9 cellular contexts compared by ENCODE assay signal in genomic region chr11:35617316-35617686, GRCh38. TPM values are rescaled to one million over a fixed set of nuclear protein-coding genes. Genes with fewer than 3 reads are reported as not detected.
A peak's percentile ranks its signal among the peaks of the same experiment; 100 is the strongest.
DNase-seq lines count a peak whose midpoint lies in the region; ATAC-seq and TF ChIP-seq lines count a peak whose summit lies in the region.
"Had no signal": no experiment of that assay in that cellular context is flagged by ENCODE, and none has a peak within 500 bp of the region (broad histone marks: within the 10 kb centered on the region; RNA-seq: fewer than 3 reads in every experiment).

No MANE protein-coding gene starts in this region.

- H3K4me1 Mint-ChIP-seq in GM23338 (peaks cover 41% of the 10 kb centered on the region), activated B cell treated with CpG ODN at 0.5 μM for 24 hours (peaks cover 12% of the 10 kb centered on the region)

- DNase-seq in GM23338 (ENCODE audit: low spot score) (no peak), activated B cell treated with CpG ODN at 0.5 μM for 24 hours (no peak), fibroblast of mammary gland (ENCODE audit: low read depth) (no peak), retinal pigment epithelial cell (ENCODE audit: low read depth) (no peak), DMS53 treated with DMSO at 0.1 percent for 48 hours (lab: John Stamatoyannopoulos, UW; ENCODE audit: unreplicated experiment) (no peak), ecto neural progenitor cell (ENCODE audit: low spot score) (no peak), germinal center (ENCODE audit: low spot score) (no peak), NCI-H1105 (lab: John Stamatoyannopoulos, UW) (no peak)
- DNase-seq: activated CD8-positive, alpha-beta memory T cell treated with anti-CD3 and anti-CD28 coated beads, Interleukin-2, amount 50 U/mL, for 4 hours had no signal

- H3K4me2 ChIP-seq in GM23338, result peak overlapping the region; percentile 75

- H3K27me3 Mint-ChIP-seq in GM23338 (ENCODE audit: insufficient read depth, low read depth, poor library complexity), result peaks cover 26% of the 10 kb centered on the region
- peaks cover 43% of the 10 kb centered on the region for H3K27me3 Mint-ChIP-seq in activated B cell treated with CpG ODN at 0.5 μM for 24 hours

- 0 out of 2 replicates have a peak, but pooled peaks cover 2% of the 10 kb centered on the region for H3F3A ChIP-seq in GM23338 (replicated peaks; ENCODE audit: low read depth)

- no peaks in the 10 kb centered on the region for H3K79me2 ChIP-seq in GM23338 (replicated peaks; ENCODE audit: insufficient read depth)

- H3K4me3 Mint-ChIP-seq in GM23338, result peak overlapping the region; percentile 77
- peak overlapping the region; percentile 79 for H3K4me3 Mint-ChIP-seq in activated B cell treated with CpG ODN at 0.5 μM for 24 hours

- H3K27ac ChIP-seq in GM23338 (ENCODE audit: low read depth), result no peak overlapping the region

- H3K9me3 Mint-ChIP-seq in GM23338, result peaks cover 7% of the 10 kb centered on the region
- H3K9me3 Mint-ChIP-seq in activated B cell treated with CpG ODN at 0.5 μM for 24 hours, result no peaks in the 10 kb centered on the region

- POLR2A ChIA-PET in activated B cell treated with CpG ODN at 0.5 μM for 24 hours (lab: Charles Lee), result no interaction called here

- peaks cover 38% of the 10 kb centered on the region for H3K27me3 ChIP-seq in GM23338 (ENCODE audit: insufficient read depth)

- H3K9me2 ChIP-seq in GM23338 (ENCODE audit: insufficient read depth), result no peaks in the 10 kb centered on the region

- H3K27ac Mint-ChIP-seq in GM23338 (no peak overlapping the region), activated B cell treated with CpG ODN at 0.5 μM for 24 hours (no peak overlapping the region)

- peaks cover 14% of the 10 kb centered on the region for H3K4me1 ChIP-seq in GM23338 (ENCODE audit: insufficient read depth)

- CTCF ChIA-PET in activated B cell treated with CpG ODN at 0.5 μM for 24 hours (lab: Charles Lee), result interaction anchor here (1.0 to 3.7 kb wide), 2 partner anchors 515 to 649 kb away, joined by 3 to 20 read pairs; no protein-coding TSS in a partner anchor

- H4K20me1 ChIP-seq in GM23338 (replicated peaks; ENCODE audit: insufficient read depth), result no peaks in the 10 kb centered on the region

- TF ChIP-seq CTCF in GM23338 (conservative IDR thresholded peaks at IDR 0.05; ENCODE audit: low read depth in 2 of 2), result no peak
- TF ChIP-seq CTCF in activated B cell treated with CpG ODN at 0.5 μM for 24 hours (IDR thresholded peaks at IDR 0.05), result no peak
- no peak for TF ChIP-seq CTCF in fibroblast of mammary gland (conservative IDR thresholded peaks at IDR 0.05; ENCODE audit: control insufficient read depth, insufficient read depth, low read depth, low read length)
- TF ChIP-seq CTCF in retinal pigment epithelial cell (conservative IDR thresholded peaks at IDR 0.05; ENCODE audit: low read depth, low read length), result no peak

- H3K4me3 ChIP-seq in GM23338, result peak overlapping the region; percentile 65
- H3K4me3 ChIP-seq in fibroblast of mammary gland (ENCODE audit: control insufficient read depth, low read depth, low read length), result peak overlapping the region; percentile 64
- peak overlapping the region; percentile 47 for H3K4me3 ChIP-seq in retinal pigment epithelial cell (ENCODE audit: low read length)

- ATAC-seq in GM23338 (no peak), activated B cell treated with CpG ODN at 0.5 μM for 24 hours (ENCODE audit: low read depth) (no peak)

- intact Hi-C loops in activated B cell treated with CpG ODN at 0.5 μM for 24 hours (cut with micrococcal nuclease), result loop anchor here (2.0 to 5.0 kb wide), 3 partner anchors 535 to 1130 kb away; no protein-coding TSS in a partner anchor

- H3K36me3 Mint-ChIP-seq in GM23338 (ENCODE audit: low read depth) (peaks cover 15% of the 10 kb centered on the region), activated B cell treated with CpG ODN at 0.5 μM for 24 hours (ENCODE audit: low read depth) (no peaks in the 10 kb centered on the region)

- H3K36me3 ChIP-seq in GM23338 (ENCODE audit: insufficient read depth), result no peaks in the 10 kb centered on the region

- H2AFZ ChIP-seq in GM23338, result peak overlapping the region; percentile 64

TF ChIP-seq in GM23338, 12 proteins besides CTCF, POLR2A, EP300 and RAD21:
- TF ChIP-seq STAT1 (IDR thresholded peaks at IDR 0.05; ENCODE audit: unreplicated experiment), result no peak
- no peak for TF ChIP-seq NANOG (IDR thresholded peaks at IDR 0.05; ENCODE audit: borderline replicate concordance)
- TF ChIP-seq JUNB (IDR thresholded peaks at IDR 0.05; ENCODE audit: unreplicated experiment), result no peak
- TF ChIP-seq EZH2 (IDR thresholded peaks at IDR 0.05; ENCODE audit: low read depth, unreplicated experiment), result no peak
- TF ChIP-seq, protein P1, sequence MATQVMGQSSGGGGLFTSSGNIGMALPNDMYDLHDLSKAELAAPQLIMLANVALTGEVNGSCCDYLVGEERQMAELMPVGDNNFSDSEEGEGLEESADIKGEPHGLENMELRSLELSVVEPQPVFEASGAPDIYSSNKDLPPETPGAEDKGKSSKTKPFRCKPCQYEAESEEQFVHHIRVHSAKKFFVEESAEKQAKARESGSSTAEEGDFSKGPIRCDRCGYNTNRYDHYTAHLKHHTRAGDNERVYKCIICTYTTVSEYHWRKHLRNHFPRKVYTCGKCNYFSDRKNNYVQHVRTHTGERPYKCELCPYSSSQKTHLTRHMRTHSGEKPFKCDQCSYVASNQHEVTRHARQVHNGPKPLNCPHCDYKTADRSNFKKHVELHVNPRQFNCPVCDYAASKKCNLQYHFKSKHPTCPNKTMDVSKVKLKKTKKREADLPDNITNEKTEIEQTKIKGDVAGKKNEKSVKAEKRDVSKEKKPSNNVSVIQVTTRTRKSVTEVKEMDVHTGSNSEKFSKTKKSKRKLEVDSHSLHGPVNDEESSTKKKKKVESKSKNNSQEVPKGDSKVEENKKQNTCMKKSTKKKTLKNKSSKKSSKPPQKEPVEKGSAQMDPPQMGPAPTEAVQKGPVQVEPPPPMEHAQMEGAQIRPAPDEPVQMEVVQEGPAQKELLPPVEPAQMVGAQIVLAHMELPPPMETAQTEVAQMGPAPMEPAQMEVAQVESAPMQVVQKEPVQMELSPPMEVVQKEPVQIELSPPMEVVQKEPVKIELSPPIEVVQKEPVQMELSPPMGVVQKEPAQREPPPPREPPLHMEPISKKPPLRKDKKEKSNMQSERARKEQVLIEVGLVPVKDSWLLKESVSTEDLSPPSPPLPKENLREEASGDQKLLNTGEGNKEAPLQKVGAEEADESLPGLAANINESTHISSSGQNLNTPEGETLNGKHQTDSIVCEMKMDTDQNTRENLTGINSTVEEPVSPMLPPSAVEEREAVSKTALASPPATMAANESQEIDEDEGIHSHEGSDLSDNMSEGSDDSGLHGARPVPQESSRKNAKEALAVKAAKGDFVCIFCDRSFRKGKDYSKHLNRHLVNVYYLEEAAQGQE (IDR thresholded peaks at IDR 0.05; ENCODE audit: unreplicated experiment), result no peak
TF ChIP-seq in GM23338: peak in this region for 0.

RNA-seq across cellular contexts. Expression of gene FJX1, which starts 1.0 kb away (rescaled TPM):
- total RNA-seq in GM23338 (2014; rRNA removed; shearing (Covaris generic)), result 16.1 and 18.4 TPM in 2 replicates
- 9.4 and 10.0 TPM in 2 replicates for polyA plus RNA-seq in GM23338 (2016; fragmentation: Nextera tagmentation; extraction: Ambion mirVana)
- total RNA-seq in activated B cell treated with CpG ODN at 0.5 μM for 24 hours, result 0.49 and 0.73 TPM in 2 replicates

RNA-seq across cellular contexts. Expression of gene TRIM44, which starts 45.3 kb away (rescaled TPM):
- 10.3 and 11.0 TPM in 2 replicates for total RNA-seq in GM23338 (2014; rRNA removed; shearing (Covaris generic))
- polyA plus RNA-seq in GM23338 (2016; fragmentation: Nextera tagmentation; extraction: Ambion mirVana), result 7.6 and 10.4 TPM in 2 replicates
- total RNA-seq in activated B cell treated with CpG ODN at 0.5 μM for 24 hours, result 66.7 and 67.0 TPM in 2 replicates
